Comparison of ENCODE assay signal across 21 cellular contexts in the genomic region with DNA sequence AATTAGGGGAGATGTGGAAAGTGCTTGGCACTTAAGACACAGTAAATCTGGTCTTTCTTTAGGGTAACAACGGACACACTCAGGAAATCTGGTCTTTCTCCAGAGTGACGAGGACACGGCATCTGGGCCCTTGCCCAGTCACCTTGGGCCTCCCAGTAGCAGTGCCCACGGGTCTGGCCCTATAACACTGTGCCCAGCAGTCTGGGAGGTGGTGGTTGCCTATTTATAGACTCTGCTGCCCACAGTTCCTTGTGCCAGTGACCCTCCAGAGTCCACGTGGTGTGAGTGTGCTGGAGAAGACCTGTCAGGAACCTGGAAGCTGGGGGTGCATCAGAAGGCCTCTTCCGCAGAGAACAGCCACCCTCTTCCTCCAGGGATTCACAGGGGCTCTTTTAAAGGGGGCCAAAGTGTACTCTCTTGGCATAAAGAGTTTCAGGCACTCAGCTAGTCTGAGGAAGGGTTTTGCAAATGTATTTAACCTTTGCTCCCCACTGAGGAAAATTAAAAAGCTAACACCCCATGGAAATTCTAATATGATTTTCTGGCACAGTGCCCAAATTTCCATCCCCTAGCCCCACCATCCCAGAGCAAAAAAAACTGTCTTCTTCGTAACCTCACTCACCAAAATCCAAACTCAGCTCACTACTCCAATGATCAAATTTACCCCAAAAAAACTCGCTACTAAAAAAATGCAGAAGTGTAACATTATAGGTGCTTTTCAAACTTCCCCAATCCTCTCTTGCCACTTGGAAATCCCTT. TPM values are rescaled to one million over a fixed set of nuclear protein-coding genes. Genes with fewer than 3 reads are reported as not detected.
DNase-seq lines count a peak whose midpoint lies in the region; ATAC-seq, FAIRE-seq and TF ChIP-seq lines count a peak whose summit lies in the region.
"Had no signal": no experiment of that assay in that cellular context is flagged by ENCODE, and none has a peak within 500 bp of the region (broad histone marks: within the 10 kb centered on the region; RNA-seq: fewer than 3 reads in every experiment).

No MANE protein-coding gene starts in this region.

- BruUV-seq in K562 (replicated peaks; lab: Mats Ljungman, UMichigan) = no TSS peak

- no peaks in the 10 kb centered on the region for H3K36me3 Mint-ChIP-seq in naive thymus-derived CD4-positive, alpha-beta T cell

- no peak for TF ChIP-seq POLR2A in K562 (conservative IDR thresholded peaks at IDR 0.05)

- TF ChIP-seq RAD21 in K562 (CRISPR knock-in tag; conservative IDR thresholded peaks at IDR 0.05 in 1 of 2, IDR thresholded peaks at IDR 0.05 in 1 of 2) = no peak

- TF ChIP-seq CTCF in K562 (IDR thresholded peaks at IDR 0.05 in 2 of 3, conservative IDR thresholded peaks at IDR 0.05 in 1 of 3; ENCODE audit: insufficient read depth in 2 of 3, low read depth in 1 of 3, low read length in 3 of 3) = no peak
- no peak for TF ChIP-seq CTCF in psoas muscle (IDR thresholded peaks at IDR 0.05)

- CTCF ChIA-PET in K562 (lab: Yijun Ruan, JAX; ENCODE audit: low intra/inter-chr PET ratio) = no interaction called here
- CTCF ChIA-PET in naive thymus-derived CD4-positive, alpha-beta T cell (lab: Charles Lee) = no interaction called here

- 4% methylated on average over 3 of the region's 8 CpGs for WGBS in K562 (ENCODE audit: insufficient coverage, low coverage, missing lambda C conversion rate)
- WGBS in psoas muscle, 3 donors = 49 to 53% (median 49%) methylated on average over 8 of the region's 8 CpGs

- H3K9ac ChIP-seq in K562 (ENCODE audit: insufficient read depth in 1 of 2, low read depth in 2 of 2, low read length in 2 of 2) = no peak overlapping the region

- H2AFZ ChIP-seq in K562 (ENCODE audit: low read depth, low read length) = no peak overlapping the region

- no peaks in the 10 kb centered on the region for H3K79me2 ChIP-seq in K562 (ENCODE audit: control insufficient read depth, insufficient read depth, low read length)

- POLR2A ChIA-PET in K562 (lab: Yijun Ruan, JAX) = no interaction called here
- POLR2A ChIA-PET in naive thymus-derived CD4-positive, alpha-beta T cell (lab: Charles Lee) = interaction anchor here (0.6 kb wide), 1 partner anchor 134 kb away, joined by 3 read pairs; no protein-coding TSS in a partner anchor

- in situ Hi-C loops in K562 (cut with MboI) = no loop called here

- H3K27ac Mint-ChIP-seq in naive thymus-derived CD4-positive, alpha-beta T cell = no peak overlapping the region

- peaks cover 0 to 4% of the 10 kb centered on the region in 2 experiments; a peak in 2 of 5 replicates for H3K4me1 ChIP-seq in K562 (replicated peaks in 1 of 2; ENCODE audit: control insufficient read depth in 2 of 2, insufficient read depth in 2 of 2, low read length in 2 of 2)
- H3K4me1 ChIP-seq in psoas muscle = no peaks in the 10 kb centered on the region
- no peaks in the 10 kb centered on the region for H3K4me1 ChIP-seq in naive thymus-derived CD4-positive, alpha-beta T cell (ENCODE audit: control insufficient read depth in 2 of 2, insufficient read depth in 2 of 2, low read length in 2 of 2)

- no peak overlapping the region for H3K4me3 Mint-ChIP-seq in naive thymus-derived CD4-positive, alpha-beta T cell

- no peak overlapping the region for H3K27ac ChIP-seq in K562 (ENCODE audit: extremely low read depth, low read depth, low read length)
- H3K27ac ChIP-seq in psoas muscle = no peak overlapping the region
- H3K27ac ChIP-seq in naive thymus-derived CD4-positive, alpha-beta T cell (ENCODE audit: low read depth, low read length) = no peak overlapping the region
- H3K27ac ChIP-seq: C4-2B, RWPE1, SJCRH30 had no signal

- DNase-seq in M059J (ENCODE audit: low read depth) (peak; percentile 22), K562 (ENCODE audit: extremely low read depth in 1 of 4, low spot score in 3 of 4) (no peak), left ventricle myocardium superior (peak; percentile 82), psoas muscle (no peak)
- DNase-seq in naive thymus-derived CD4-positive, alpha-beta T cell = no peak
- DNase-seq: AML-193, MG63, NCI-H1048, NCI-H1436, NCI-H1930, NCI-H226, NCI-H524, NCI-H82, SJCRH30 had no signal

- H4K20me1 ChIP-seq in K562 (replicated peaks; ENCODE audit: control insufficient read depth, insufficient read depth, low read length) = no peaks in the 10 kb centered on the region

- ATAC-seq in K562 = no peak
- ATAC-seq in left ventricle myocardium superior = peak; percentile 100
- peak; percentile 70 to 90 (median 78) for ATAC-seq in psoas muscle
- no peak for ATAC-seq in GM18868 (IDR thresholded peaks at IDR 0.05; ENCODE audit: unreplicated experiment)
- ATAC-seq in GM21825 (IDR thresholded peaks at IDR 0.05; ENCODE audit: unreplicated experiment) = no peak
- no peak for ATAC-seq in naive thymus-derived CD4-positive, alpha-beta T cell

- H3K9me3 ChIP-seq in K562 (replicated peaks; ENCODE audit: control insufficient read depth, insufficient read depth, low read depth, low read length) = no peaks in the 10 kb centered on the region
- no peaks in the 10 kb centered on the region for H3K9me3 ChIP-seq in psoas muscle
- no peaks in the 10 kb centered on the region for H3K9me3 ChIP-seq in naive thymus-derived CD4-positive, alpha-beta T cell (ENCODE audit: control insufficient read depth in 2 of 3, low read length in 3 of 3)
- H3K9me3 ChIP-seq: MG63, SJCRH30 had no signal

- H3K4me2 ChIP-seq in K562 (ENCODE audit: insufficient read depth, low read length) = no peak overlapping the region

- H3K4me3 ChIP-seq in K562 (no peak overlapping the region), psoas muscle (no peak overlapping the region)
- no peak overlapping the region for H3K4me3 ChIP-seq in naive thymus-derived CD4-positive, alpha-beta T cell (ENCODE audit: low read length)
- H3K4me3 ChIP-seq: MG63, SJCRH30 had no signal

- no peak for TF ChIP-seq EP300 in K562 (IDR thresholded peaks at IDR 0.05; ENCODE audit: low read length)

- H3K9me1 ChIP-seq in K562 (ENCODE audit: control insufficient read depth, insufficient read depth, low read length) = no peaks in the 10 kb centered on the region

- intact Hi-C loops in K562 (cut with micrococcal nuclease) = no loop called here
- intact Hi-C loops in left ventricle myocardium superior (cut with micrococcal nuclease) = no loop called here
- intact Hi-C loops in psoas muscle (cut with DNase I) = no loop called here
- intact Hi-C loops in naive thymus-derived CD4-positive, alpha-beta T cell (cut with micrococcal nuclease) = no loop called here

- no peaks in the 10 kb centered on the region for H3K36me3 ChIP-seq in K562 (ENCODE audit: control insufficient read depth, insufficient read depth, low read length)
- peaks cover 0 to 10% of the 10 kb centered on the region in 2 donors for H3K36me3 ChIP-seq in psoas muscle (ENCODE audit: insufficient read depth in 1 of 2, low read depth in 1 of 2)
- H3K36me3 ChIP-seq in naive thymus-derived CD4-positive, alpha-beta T cell (ENCODE audit: control insufficient read depth in 2 of 3, insufficient read depth in 3 of 3, low read length in 3 of 3) = no peaks in the 10 kb centered on the region

- peaks cover 0 to 33% (median 19%) of the 10 kb centered on the region in 5 donors for H3K27me3 Mint-ChIP-seq in naive thymus-derived CD4-positive, alpha-beta T cell

- H3K9me3 Mint-ChIP-seq in naive thymus-derived CD4-positive, alpha-beta T cell = peaks cover 0 to 10% (median 0%) of the 10 kb centered on the region in 11 donors

- H3K27me3 ChIP-seq in K562 (ENCODE audit: control insufficient read depth in 2 of 2, insufficient read depth in 2 of 2, low read length in 2 of 2) (peaks cover 2 to 15% of the 10 kb centered on the region in 2 experiments; a peak in 2 of 5 replicates), psoas muscle (ENCODE audit: insufficient read depth in 3 of 3, low read length in 2 of 3) (no peaks in the 10 kb centered on the region)
- no peaks in the 10 kb centered on the region for H3K27me3 ChIP-seq in naive thymus-derived CD4-positive, alpha-beta T cell (ENCODE audit: control insufficient read depth in 2 of 2, insufficient read depth in 2 of 2, low read length in 2 of 2)
- H3K27me3 ChIP-seq: MG63, SJCRH30 had no signal

- H3K4me1 Mint-ChIP-seq in naive thymus-derived CD4-positive, alpha-beta T cell = no peaks in the 10 kb centered on the region

- FAIRE-seq in K562 (lab: Jason Lieb, UNC) = no peak
- FAIRE-seq: D721Med, GM12892, GM18507 had no signal

TF ChIP-seq in K562, 482 proteins besides CTCF, POLR2A, EP300 and RAD21:
- TF ChIP-seq NFIC (IDR thresholded peaks at IDR 0.05) (peak; percentile 86), NR1H2 (CRISPR knock-in tag; IDR thresholded peaks at IDR 0.05) (no peak), ZNF780A (CRISPR knock-in tag; IDR thresholded peaks at IDR 0.05) (no peak), NFIX (CRISPR knock-in tag; IDR thresholded peaks at IDR 0.05; ENCODE audit: low read depth) (peak; percentile 49; the same call in 1 of the 2 replicates), SIRT6 (IDR thresholded peaks at IDR 0.05; ENCODE audit: low read depth, low read length) (no peak), RFX5 (IDR thresholded peaks at IDR 0.05; ENCODE audit: low read depth, low read length) (no peak), XRCC5 (IDR thresholded peaks at IDR 0.05; ENCODE audit: low read depth, low read length) (no peak)

RNA-seq across cellular contexts. Expression of gene WNT5A, which starts 15.4 kb away (rescaled TPM):
- total RNA-seq in M059J (2014; rRNA removed; shearing (Covaris generic)) = 92.8 and 113 TPM in 2 replicates
- not detected in 2 replicates for total RNA-seq in K562 (2011; cell fraction: chromatin; rRNA removed; ENCODE audit: low replicate concordance)
- not detected in 2 replicates for total RNA-seq in K562 (2011; cell fraction: nucleolus; rRNA removed)
- total RNA-seq in K562 (2011; cell fraction: nucleoplasm; rRNA removed) = not detected in 2 replicates
- not detected in 2 replicates for total RNA-seq in K562 (2014; rRNA removed)
- total RNA-seq in K562 (2014; rRNA removed; fragmentation: Illumina TruSeq; extraction: Trizol) = not detected in 2 replicates
- not detected in 2 replicates for total RNA-seq in K562 (2015; rRNA removed; fragmentation: Illumina TruSeq; extraction: Trizol)
- total RNA-seq in K562 (2021) = 0.11 and 0.25 TPM in 2 replicates
- polyA plus RNA-seq in K562 (2011; rRNA removed) = not detected in 2 replicates
- polyA plus RNA-seq in K562 (2011; cell fraction: cytosol; rRNA removed) = not detected in 2 replicates
- not detected in 2 replicates for polyA plus RNA-seq in K562 (2011; cell fraction: nucleus; rRNA removed)
- polyA plus RNA-seq in K562 (2012) = not detected in 2 replicates
- not detected in 2 replicates for polyA plus RNA-seq in K562 (2014; fragmentation: Illumina TruSeq; extraction: Trizol)
- not detected for polyA plus RNA-seq in K562 (2014; fragmentation: Nextera tagmentation; extraction: Ambion mirVana)
- polyA plus RNA-seq in K562 (2014; rRNA removed) = not detected in 2 replicates
- polyA minus RNA-seq in K562 (2011; rRNA and poly(A)+ RNA removed) = not detected in 2 replicates
- not detected in 2 replicates for polyA minus RNA-seq in K562 (2011; cell fraction: cytosol; rRNA and poly(A)+ RNA removed)
- polyA minus RNA-seq in K562 (2011; cell fraction: nucleus; rRNA and poly(A)+ RNA removed) = 0.27 TPM in 1 of 2 replicates, not detected in the other
- 4.2 TPM for total RNA-seq in left ventricle myocardium superior
- total RNA-seq in psoas muscle = 1 to 10 TPM in 3 of 4 donors, under 1 TPM in 1; 0.59 to 6.2 (median 2.0) TPM
- polyA plus RNA-seq in psoas muscle = 1 to 10 TPM in 1 of 3 donors, under 1 TPM in 2; 0.43 to 2.3 (median 0.44) TPM
- total RNA-seq in naive thymus-derived CD4-positive, alpha-beta T cell = under 1 TPM in 1 of 5 experiments, not detected in 4; 0.36 TPM
- not detected for polyA plus RNA-seq in naive thymus-derived CD4-positive, alpha-beta T cell

Comparison
In these comparisons a context has a peak if more than half of its experiments do, and no peak if none do; other contexts are left out.
1. DNase-seq: peak in M059J (single experiment) and left ventricle myocardium superior (single experiment); none in K562 (0 of 4), psoas muscle (0 of 2) and naive thymus-derived CD4-positive, alpha-beta T cell (0 of 9).
2. ATAC-seq: peak in left ventricle myocardium superior (single experiment) and psoas muscle (4 of 4); none in K562 (single experiment), GM18868 (single experiment), GM21825 (single experiment) and naive thymus-derived CD4-positive, alpha-beta T cell (single experiment).
3. RNA of gene WNT5A, which starts 15.4 kb away (total RNA-seq): 92.8 to 113 TPM in M059J; 4.2 TPM in left ventricle myocardium superior (single experiment), 0.59 to 6.2 TPM in psoas muscle, 0.36 TPM in naive thymus-derived CD4-positive, alpha-beta T cell and 0.11 to 0.25 TPM in K562; every median in the first group is over 10 times any median in the second.